In genomic region chr16:10338426-10338825, GRCh38 we compare ENCODE assay signal across 22 cellular contexts. TPM values are rescaled to one million over a fixed set of nuclear protein-coding genes. Genes with fewer than 3 reads are reported as not detected.
A peak's percentile ranks its signal among the peaks of the same experiment; 100 is the strongest.
DNase-seq lines count a peak whose midpoint lies in the region; ATAC-seq and TF ChIP-seq lines count a peak whose summit lies in the region.
"Had no signal": no experiment of that assay in that cellular context is flagged by ENCODE, and none has a peak within 500 bp of the region (broad histone marks: within the 10 kb centered on the region; RNA-seq: fewer than 3 reads in every experiment).

No MANE protein-coding gene starts in this region.

- no peak overlapping the region for H3K9ac ChIP-seq in adipocyte (ENCODE audit: low read length)
- no peak overlapping the region for H3K9ac ChIP-seq in H9 (ENCODE audit: extremely low read depth, insufficient read length, low read length)

- H3K36me3 Mint-ChIP-seq in H9 (ENCODE audit: insufficient read depth in 1 of 3, low read depth in 3 of 3), result peaks cover 18 to 32% (median 28%) of the 10 kb centered on the region in 3 experiments

- H3K27ac ChIP-seq in H9 (ENCODE audit: insufficient read length, low read depth, low read length), result no peak overlapping the region
- H3K27ac ChIP-seq: epithelial cell of prostate, suprapubic skin had no signal

- no peak overlapping the region for H3K23ac ChIP-seq in H9 (ENCODE audit: insufficient read length, low read depth, low read length)

- H3K4me1 ChIP-seq in adipocyte (ENCODE audit: control insufficient read depth, insufficient read depth, low read length), result no peaks in the 10 kb centered on the region
- no peaks in the 10 kb centered on the region for H3K4me1 ChIP-seq in H9 (ENCODE audit: insufficient read depth, low read length)

- no peak overlapping the region for H3K4me3 ChIP-seq in adipocyte (ENCODE audit: low read length)
- H3K4me3 ChIP-seq: suprapubic skin had no signal

- H3K9me3 ChIP-seq in adipocyte (ENCODE audit: control insufficient read depth, low read length), result peaks cover 15% of the 10 kb centered on the region
- H3K9me3 ChIP-seq in H9 (ENCODE audit: control insufficient read depth, low read depth, low read length), result peaks cover 15% of the 10 kb centered on the region

- H2AFZ ChIP-seq in H9 (ENCODE audit: low read length), result no peak overlapping the region

- H3K27ac Mint-ChIP-seq in H9, result no peak overlapping the region; a peak in 1 of 7 replicates
- H3K27ac Mint-ChIP-seq: activated naive CD8-positive, alpha-beta T cell treated with anti-CD3 and anti-CD28 coated beads, Interleukin-2, amount 10 ng/mL, durations not matched to agents 7 days and 5 days; CD8-positive, alpha-beta T cell had no signal

- H3K18ac ChIP-seq in H9 (ENCODE audit: insufficient read length, low read depth, low read length), result no peak overlapping the region

- H3K4ac ChIP-seq in H9 (ENCODE audit: low read depth, low read length), result no peak overlapping the region

- H3K27me3 ChIP-seq in adipocyte (replicated peaks; ENCODE audit: control insufficient read depth, insufficient read depth, low read length), result no peaks in the 10 kb centered on the region
- no peaks in the 10 kb centered on the region for H3K27me3 ChIP-seq in H9 (ENCODE audit: insufficient read depth, low read length)
- H3K27me3 ChIP-seq: suprapubic skin had no signal

- no peak overlapping the region for H2BK5ac ChIP-seq in H9 (ENCODE audit: insufficient read length, low read length)

- no peak overlapping the region for H2BK12ac ChIP-seq in H9 (ENCODE audit: insufficient read length, low read depth, low read length)

- no peak overlapping the region for H3K4me3 Mint-ChIP-seq in H9
- H3K4me3 Mint-ChIP-seq: activated naive CD8-positive, alpha-beta T cell treated with anti-CD3 and anti-CD28 coated beads, Interleukin-2, amount 10 ng/mL, durations not matched to agents 7 days and 5 days; CD8-positive, alpha-beta T cell; naive thymus-derived CD8-positive, alpha-beta T cell had no signal

- H3K79me2 ChIP-seq in H9 (ENCODE audit: insufficient read depth, low read length), result no peaks in the 10 kb centered on the region

- H3K14ac ChIP-seq in H9 (ENCODE audit: insufficient read depth, low read length), result no peak overlapping the region

- H3K79me1 ChIP-seq in H9 (ENCODE audit: insufficient read depth, low read depth, low read length, poor library complexity, severe bottlenecking), result no peaks in the 10 kb centered on the region

- no peaks in the 10 kb centered on the region for H3K36me3 ChIP-seq in adipocyte (ENCODE audit: control insufficient read depth, insufficient read depth, low read length, severe bottlenecking)
- H3K36me3 ChIP-seq: suprapubic skin had no signal

- H3K56ac ChIP-seq in H9 (ENCODE audit: insufficient read length, low read depth, low read length), result no peak overlapping the region

- no peaks in the 10 kb centered on the region for H3K23me2 ChIP-seq in H9 (ENCODE audit: insufficient read length, low read depth, low read length, poor library complexity, severe bottlenecking)

- H3T11ph ChIP-seq in H9 (ENCODE audit: low read length), result no peak overlapping the region

- no peak overlapping the region for H2BK20ac ChIP-seq in H9 (ENCODE audit: low read depth, low read length, poor library complexity, severe bottlenecking)

- H4K20me1 ChIP-seq in H9 (ENCODE audit: control insufficient read depth, insufficient read depth, insufficient read length), result no peaks in the 10 kb centered on the region

- H2AK5ac ChIP-seq in H9 (ENCODE audit: insufficient read length, low read length), result no peak overlapping the region

- no peak for TF ChIP-seq CTCF in H9 (conservative IDR thresholded peaks at IDR 0.05)

- no peak overlapping the region for H3K4me2 ChIP-seq in H9 (ENCODE audit: insufficient read depth, insufficient read length, low read length)

- H3K27me3 Mint-ChIP-seq in H9 (ENCODE audit: low read depth), result peaks cover 4% of the 10 kb centered on the region
- H3K27me3 Mint-ChIP-seq: activated naive CD8-positive, alpha-beta T cell treated with anti-CD3 and anti-CD28 coated beads, Interleukin-2, amount 10 ng/mL, durations not matched to agents 7 days and 5 days; naive thymus-derived CD8-positive, alpha-beta T cell had no signal

- H4K5ac ChIP-seq in H9 (ENCODE audit: insufficient read length, low read depth, low read length), result no peak overlapping the region

- DNase-seq in Ammon's horn (ENCODE audit: low spot score), result peak; percentile 8
- peak; percentile 56 for DNase-seq in Daoy (ENCODE audit: low read depth)
- DNase-seq in adipocyte (ENCODE audit: low read depth), result peak; percentile 3
- peak; percentile 21 for DNase-seq in middle frontal gyrus (ENCODE audit: extremely low spot score, low spot score)
- no peak for DNase-seq in H9
- DNase-seq in C1 segment of cervical spinal cord (lab: John Stamatoyannopoulos, UW), result no peak
- DNase-seq: activated CD4-positive, alpha-beta T cell treated with anti-CD3 and anti-CD28 coated beads for 1 hour; activated CD8-positive, alpha-beta memory T cell treated with anti-CD3 and anti-CD28 coated beads for 24 hours; activated naive CD8-positive, alpha-beta T cell treated with anti-CD3 and anti-CD28 coated beads, Interleukin-2, amount 10 ng/mL, durations not matched to agents 7 days and 5 days; CD8-positive, alpha-beta T cell; central memory CD4-positive, alpha-beta T cell; foreskin melanocyte; KG1; kidney; mesendoderm; naive thymus-derived CD8-positive, alpha-beta T cell; NCI-H1048; NCI-H2029 had no signal

- H3K9me3 Mint-ChIP-seq in H9, result peaks cover 38 to 43% of the 10 kb centered on the region in 2 experiments

- no peak overlapping the region for H4K91ac ChIP-seq in H9 (ENCODE audit: insufficient read length, low read depth, low read length)

- 100% methylated on average over 1 of the region's 2 CpGs for WGBS in H9 (ENCODE audit: extremely low coverage, insufficient read length, low lambda C conversion rate)

- ATAC-seq in HG02623 (IDR thresholded peaks at IDR 0.05; ENCODE audit: unreplicated experiment), result no peak
- ATAC-seq: CD8-positive, alpha-beta T cell; naive thymus-derived CD8-positive, alpha-beta T cell; sciatic nerve had no signal

- no peak overlapping the region for H4K8ac ChIP-seq in H9 (replicated peaks; ENCODE audit: insufficient read length, low read depth, low read length)

- H2BK15ac ChIP-seq in H9 (ENCODE audit: low read depth, low read length), result no peak overlapping the region

- no peaks in the 10 kb centered on the region for H3K4me1 Mint-ChIP-seq in H9

- no peak overlapping the region for H2BK120ac ChIP-seq in H9 (ENCODE audit: low read depth, low read length, poor library complexity, severe bottlenecking)

RNA-seq across cellular contexts. Expression of gene ATF7IP2, which starts 47.4 kb away (rescaled TPM):
- total RNA-seq in Daoy (2014; rRNA removed; shearing (Covaris generic)), result 14.7 and 22.6 TPM in 2 replicates
- 18.1 and 21.5 TPM in 2 replicates for total RNA-seq in H9 (2021)

Comparison
In these comparisons a context has a peak if more than half of its experiments do, and no peak if none do; other contexts are left out.
1. DNase-seq: peak in Ammon's horn (single experiment), Daoy (single experiment), adipocyte (single experiment) and middle frontal gyrus (single experiment); none in H9 (single experiment) and C1 segment of cervical spinal cord (0 of 14).